In genomic region chr2:110153416-110153815, GRCh38 we compare ENCODE assay signal across 22 cellular contexts. TPM values are rescaled to one million over a fixed set of nuclear protein-coding genes. Genes with fewer than 3 reads are reported as not detected.
"Had no signal": no experiment of that assay in that cellular context is flagged by ENCODE, and none has a peak within 500 bp of the region (broad histone marks: within the 10 kb centered on the region; RNA-seq: fewer than 3 reads in every experiment).

No MANE protein-coding gene starts in this region.

- DNase-seq: activated CD4-positive, alpha-beta memory T cell treated with anti-CD3 and anti-CD28 coated beads, Interleukin-2, amount 10 ng/mL, durations not matched to agents 7 days and 5 days; activated CD4-positive, alpha-beta T cell treated with anti-CD3 and anti-CD28 coated beads for 48 hours; activated CD4-positive, CD25-positive, alpha-beta regulatory T cell; activated gamma-delta T cell treated with Interleukin-2 at 50 U/mL for 16 hours; adrenal gland; head of caudate nucleus; hypothalamus; islet precursor cell; left colon; naive thymus-derived CD4-positive, alpha-beta T cell; small intestine; stimulated activated CD4-positive, alpha-beta T cell treated with anti-CD3 and anti-CD28 coated beads, Interleukin-2, amount 100 ng/mL, for 24 hours; stomach had no signal

- H3K27ac ChIP-seq: adrenal gland, cardiac muscle cell, gastroesophageal sphincter, neural progenitor cell, stomach, suprapubic skin, tibial nerve had no signal

- H3K4me2 ChIP-seq: neural progenitor cell had no signal

- H3K27me3 ChIP-seq: adrenal gland, cardiac muscle cell, gastroesophageal sphincter, neural progenitor cell, stomach, suprapubic skin, tibial nerve had no signal

- H3K4me3 ChIP-seq: adrenal gland, cardiac muscle cell, gastroesophageal sphincter, lung, neural progenitor cell, stomach, suprapubic skin, tibial nerve had no signal

- H2AFZ ChIP-seq: neural progenitor cell had no signal

- H3K9ac ChIP-seq: neural progenitor cell had no signal

- H3K4me1 ChIP-seq: neural progenitor cell, tibial nerve had no signal

- H3K36me3 ChIP-seq: adrenal gland, cardiac muscle cell, gastroesophageal sphincter, neural progenitor cell, stomach, suprapubic skin, tibial nerve had no signal

- ATAC-seq: gastroesophageal sphincter; left colon; naive thymus-derived CD4-positive, alpha-beta T cell; sciatic nerve; stimulated activated memory B cell treated with anti-CD40 and anti-IgM and Interleukin-4, amounts not matched to agents 10 μg/mL and 1 μg/mL and 100 μg/mL, for 72 hours had no signal

- FAIRE-seq: small intestine, urothelium cell line had no signal

- H3K9me3 ChIP-seq: adrenal gland, gastroesophageal sphincter had no signal

RNA-seq across cellular contexts. Expression of gene MALL, which starts 37.8 kb away (rescaled TPM):
- total RNA-seq: activated CD4-positive, alpha-beta memory T cell treated with anti-CD3 and anti-CD28 coated beads, Interleukin-2, amount 10 ng/mL, durations not matched to agents 7 days and 5 days had no signal
- polyA plus RNA-seq: cardiac muscle cell; naive thymus-derived CD4-positive, alpha-beta T cell had no signal
